ENCODE assay signal across 31 cellular contexts in genomic region chr5:12071455-12071854, GRCh38.
"Had no signal": no experiment of that assay in that cellular context is flagged by ENCODE, and none has a peak within 500 bp of the region (broad histone marks: within the 10 kb centered on the region; RNA-seq: fewer than 3 reads in every experiment).

No MANE protein-coding gene starts in this region.

- H3K4me1 ChIP-seq: adrenal gland, ascending aorta, body of pancreas, breast epithelium had no signal

- H3K4me3 ChIP-seq: adrenal gland, ascending aorta, body of pancreas, breast epithelium, cardiac muscle cell had no signal

- DNase-seq: activated effector memory CD4-positive, alpha-beta T cell treated with anti-CD3 and anti-CD28 coated beads, Interleukin-2, amount 50 U/mL, for 16 hours; activated effector memory CD4-positive, alpha-beta T cell treated with Interleukin-2 at 50 U/mL for 16 hours; activated gamma-delta T cell; activated gamma-delta T cell treated with Interleukin-2 at 50 U/mL for 16 hours; activated naive CD4-positive, alpha-beta T cell; activated naive CD4-positive, alpha-beta T cell treated with anti-CD3 and anti-CD28 coated beads for 36 hours; activated naive CD4-positive, alpha-beta T cell treated with anti-CD3 and anti-CD28 coated beads, Interleukin-2, amount 10 ng/mL, durations not matched to agents 7 days and 5 days; activated naive CD4-positive, alpha-beta T cell treated with anti-CD3 and anti-CD28 coated beads, Interleukin-2, amount 50 U/mL, for 16 hours; activated naive CD4-positive, alpha-beta T cell treated with Interleukin-2 at 50 U/mL for 16 hours; activated naive CD8-positive, alpha-beta T cell treated with anti-CD3 and anti-CD28 coated beads for 36 hours; activated naive CD8-positive, alpha-beta T cell treated with anti-CD3 and anti-CD28 coated beads, Interleukin-2, amount 10 ng/mL, durations not matched to agents 7 days and 5 days; activated naive CD8-positive, alpha-beta T cell treated with anti-CD3 and anti-CD28 coated beads, Interleukin-2, amount 50 U/mL, for 24 hours; activated T-cell treated with anti-CD3 and anti-CD28 coated beads, Interleukin-2, amount 50 U/mL, for 4 hours; activated T-cell treated with anti-CD3 and anti-CD28 coated beads, Interleukin-2, amount 50 U/mL, for 48 hours; activated T-cell treated with anti-CD3 and anti-CD28 coated beads, Interleukin-2, amount 50 U/mL, for 72 hours; adrenal gland; amniotic stem cell; amygdala; anterior cingulate cortex; aorta; body of pancreas; brain microvascular endothelial cell; central memory CD4-positive, alpha-beta T cell; cerebellar nuclear complex had no signal

- FAIRE-seq: astrocyte, bronchial epithelial cell had no signal

- ATAC-seq: activated naive CD4-positive, alpha-beta T cell treated with anti-CD3 and anti-CD28 coated beads, Interleukin-2, amount 50 U/mL, for 72 hours; activated naive CD8-positive, alpha-beta T cell treated with anti-CD3 and anti-CD28 coated beads, Interleukin-2, amount 50 U/mL, for 24 hours; activated T-cell treated with anti-CD3 and anti-CD28 coated beads, Interleukin-2, amount 50 U/mL, for 4 hours; activated T-cell treated with anti-CD3 and anti-CD28 coated beads, Interleukin-2, amount 50 U/mL, for 72 hours; activated T-helper 17 cell treated with anti-CD3 and anti-CD28 coated beads, Interleukin-2, amount 50 U/mL, for 72 hours; body of pancreas had no signal

- H3K27ac ChIP-seq: adrenal gland, ascending aorta, body of pancreas, brain microvascular endothelial cell, breast epithelium, cardiac muscle cell had no signal

- H3K36me3 ChIP-seq: adrenal gland, ascending aorta, brain microvascular endothelial cell, breast epithelium, cardiac muscle cell had no signal

- H3K27me3 ChIP-seq: adrenal gland, ascending aorta, body of pancreas, brain microvascular endothelial cell, breast epithelium, cardiac muscle cell had no signal

- H3K9me3 ChIP-seq: adrenal gland, ascending aorta, body of pancreas, breast epithelium had no signal
